ENCODE assay signal across 19 cellular contexts in genomic region chr6:105769987-105770386, GRCh38.
A peak's percentile ranks its signal among the peaks of the same experiment; 100 is the strongest.
DNase-seq lines count a peak whose midpoint lies in the region; ATAC-seq and TF ChIP-seq lines count a peak whose summit lies in the region.
"Had no signal": no experiment of that assay in that cellular context is flagged by ENCODE, and none has a peak within 500 bp of the region (broad histone marks: within the 10 kb centered on the region; RNA-seq: fewer than 3 reads in every experiment).

No MANE protein-coding gene starts in this region.

- ATAC-seq in mucosa of descending colon = peak; percentile 71
- ATAC-seq in GM18873 (IDR thresholded peaks at IDR 0.05; ENCODE audit: low FRiP score, unreplicated experiment) = no peak
- ATAC-seq: activated CD4-positive, alpha-beta T cell treated with anti-CD3 and anti-CD28 coated beads for 36 hours; heart right ventricle had no signal

- H3K4me1 ChIP-seq in mucosa of descending colon (ENCODE audit: low read depth) = no peaks in the 10 kb centered on the region
- H3K4me1 ChIP-seq in BE2C = no peaks in the 10 kb centered on the region
- H3K4me1 ChIP-seq: heart right ventricle, prostate gland, SJSA1, thyroid gland had no signal

- DNase-seq in ELR (ENCODE audit: low read depth) (peak; percentile 89), LHCN-M2 (ENCODE audit: low read depth) (peak; percentile 40), epithelial cell of esophagus (ENCODE audit: low read depth) (peak; percentile 95), mucosa of descending colon (no peak), BE2C (no peak), NCI-H146 (lab: John Stamatoyannopoulos, UW) (no peak)
- no peak for DNase-seq in activated effector memory CD4-positive, alpha-beta T cell treated with anti-CD3 and anti-CD28 coated beads, Interleukin-2, amount 50 U/mL, for 16 hours
- DNase-seq: activated CD4-positive, alpha-beta T cell treated with anti-CD3 and anti-CD28 coated beads for 36 hours; activated CD8-positive, alpha-beta memory T cell treated with anti-CD3 and anti-CD28 coated beads, Interleukin-2, amount 50 U/mL, for 48 hours; activated naive CD4-positive, alpha-beta T cell treated with anti-CD3 and anti-CD28 coated beads, Interleukin-2, amount 10 ng/mL, durations not matched to agents 7 days and 5 days; heart right ventricle; NCI-H1694 treated with DMSO at 0.1 percent for 48 hours; NCI-H345; T-helper 9 cell had no signal

- intact Hi-C loops in mucosa of descending colon (cut with DNase I, micrococcal nuclease) = no loop called here

- TF ChIP-seq CTCF in epithelial cell of esophagus (IDR thresholded peaks at IDR 0.05; ENCODE audit: insufficient read depth, low read depth, low read length, missing control alignments) = peak; percentile 24
- TF ChIP-seq CTCF in mucosa of descending colon (IDR thresholded peaks at IDR 0.05) = no peak
- TF ChIP-seq CTCF in BE2C (IDR thresholded peaks at IDR 0.05; ENCODE audit: low read depth, low read length) = no peak

- H3K36me3 ChIP-seq in mucosa of descending colon (ENCODE audit: low read depth) (no peaks in the 10 kb centered on the region), BE2C (no peaks in the 10 kb centered on the region)
- H3K36me3 ChIP-seq: heart right ventricle, prostate gland, SJSA1, thyroid gland had no signal

- no peak overlapping the region for H3K4me3 ChIP-seq in epithelial cell of esophagus (ENCODE audit: low read length)
- H3K4me3 ChIP-seq in mucosa of descending colon = no peak overlapping the region
- H3K4me3 ChIP-seq in BE2C (ENCODE audit: low read depth, low read length) = no peak overlapping the region
- H3K4me3 ChIP-seq: coronary artery, heart right ventricle, prostate gland, SJSA1, thyroid gland had no signal

- H3K27me3 ChIP-seq in BE2C = no peaks in the 10 kb centered on the region
- H3K27me3 ChIP-seq: heart right ventricle, SJSA1, thyroid gland had no signal

- peaks cover 3% of the 10 kb centered on the region for H3K9me3 ChIP-seq in mucosa of descending colon
- no peaks in the 10 kb centered on the region for H3K9me3 ChIP-seq in BE2C
- H3K9me3 ChIP-seq: prostate gland, SJSA1, thyroid gland had no signal

Comparison
In these comparisons a context has a peak if more than half of its experiments do, and no peak if none do; other contexts are left out.
1. DNase-seq: peak in ELR (single experiment), LHCN-M2 (single experiment) and epithelial cell of esophagus (single experiment); none in mucosa of descending colon (0 of 3), BE2C (single experiment), activated effector memory CD4-positive, alpha-beta T cell treated with anti-CD3 and anti-CD28 coated beads, Interleukin-2, amount 50 U/mL, for 16 hours (single experiment) and NCI-H146 (single experiment).